8 cellular contexts compared by ENCODE assay signal in the genomic region with DNA sequence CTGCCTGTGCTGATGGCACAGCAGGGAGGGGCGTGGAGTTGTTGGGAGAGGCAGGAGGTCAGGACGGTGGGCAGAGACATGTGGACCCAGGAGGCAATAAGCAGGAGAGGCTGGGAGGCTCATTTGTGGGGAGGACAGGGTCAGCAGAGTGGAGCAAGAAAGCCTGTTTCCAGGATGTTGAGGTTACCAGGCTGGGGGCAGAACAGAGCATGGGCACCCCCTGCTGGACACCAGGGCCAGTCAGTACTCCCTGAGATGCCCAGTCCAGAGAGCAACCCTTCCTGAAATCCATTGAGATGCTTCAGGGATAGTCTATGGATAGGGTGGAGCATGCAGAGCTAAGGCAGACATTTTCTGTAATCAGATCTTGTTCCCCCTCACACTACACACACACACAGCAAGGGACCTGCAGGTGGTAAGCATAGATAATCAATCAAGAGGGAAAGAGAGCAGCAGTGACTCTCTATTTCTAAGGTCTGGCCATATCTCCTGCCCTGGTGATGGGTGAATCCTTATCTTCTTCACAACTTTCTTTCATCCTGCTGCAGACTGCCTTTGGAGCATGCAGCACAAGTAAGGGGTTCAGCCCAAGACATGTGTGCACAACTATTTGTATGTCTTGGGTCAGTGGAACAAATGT. TPM values are rescaled to one million over a fixed set of nuclear protein-coding genes. Genes with fewer than 3 reads are reported as not detected.
A peak's percentile ranks its signal among the peaks of the same experiment; 100 is the strongest.
DNase-seq lines count a peak whose midpoint lies in the region; ATAC-seq and TF ChIP-seq lines count a peak whose summit lies in the region.

No MANE protein-coding gene starts in this region.

- no peak overlapping the region for H3K27ac Mint-ChIP-seq in activated CD4-positive, alpha-beta T cell treated with anti-CD3 and anti-CD28 coated beads, Interleukin-2, amount 10 ng/mL, durations not matched to agents 24 days and 14 days
- no peak overlapping the region for H3K27ac Mint-ChIP-seq in activated CD4-positive, alpha-beta T cell treated with anti-CD3 and anti-CD28 coated beads, Interleukin-2, amount 10 ng/mL, durations not matched to agents 7 days and 5 days

- peak overlapping the region in 1 of 5 donors; percentile 62 for H3K27ac ChIP-seq in adrenal gland
- no peak overlapping the region for H3K27ac ChIP-seq in heart right ventricle
- H3K27ac ChIP-seq in psoas muscle = no peak overlapping the region

- TF ChIP-seq POLR2A in adrenal gland (IDR thresholded peaks at IDR 0.05) = no peak

- H3K36me3 ChIP-seq in adrenal gland (replicated peaks in 1 of 2) (peaks cover 0 to 36% of the 10 kb centered on the region in 2 donors), heart right ventricle (peaks cover 0 to 43% (median 0%) of the 10 kb centered on the region in 9 donors), psoas muscle (ENCODE audit: insufficient read depth in 1 of 2, low read depth in 1 of 2) (peaks cover 0 to 60% of the 10 kb centered on the region in 2 donors)

- POLR2A ChIA-PET in activated CD4-positive, alpha-beta T cell treated with anti-CD3 and anti-CD28 coated beads, Interleukin-2, amount 10 ng/mL, durations not matched to agents 7 days and 5 days (lab: Charles Lee) = no interaction called here

- intact Hi-C loops in activated CD4-positive, alpha-beta T cell treated with anti-CD3 and anti-CD28 coated beads, Interleukin-2, amount 10 ng/mL, durations not matched to agents 24 days and 14 days (cut with micrococcal nuclease) = loop anchor here (10.0 kb wide), 1 partner anchor 538 kb away; no protein-coding TSS in a partner anchor
- intact Hi-C loops in adrenal gland (cut with DNase I) (loop anchor here in 1 of 2 donors (5.0 kb wide), 1 partner anchor 530 kb away; no protein-coding TSS in a partner anchor), heart right ventricle (cut with DNase I) (loop anchor here (1.0 to 10.0 kb wide), 5 partner anchors 514 to 530 kb away; no protein-coding TSS in a partner anchor), psoas muscle (cut with DNase I) (loop anchor here (5.0 kb wide), 1 partner anchor 515 kb away; no protein-coding TSS in a partner anchor)

- H3K9me3 ChIP-seq in adrenal gland (replicated peaks in 1 of 3) = no peaks in the 10 kb centered on the region
- H3K9me3 ChIP-seq in heart right ventricle = no peaks in the 10 kb centered on the region
- H3K9me3 ChIP-seq in psoas muscle = no peaks in the 10 kb centered on the region

- H3K4me3 ChIP-seq in adrenal gland (no peak overlapping the region), heart right ventricle (no peak overlapping the region), psoas muscle (no peak overlapping the region)

- H3K4me1 ChIP-seq in adrenal gland (replicated peaks in 1 of 2) (no peaks in the 10 kb centered on the region), heart right ventricle (peaks cover 4 to 33% (median 18%) of the 10 kb centered on the region in 9 donors), psoas muscle (peaks cover 18% of the 10 kb centered on the region)

- H3K9me3 Mint-ChIP-seq in activated CD4-positive, alpha-beta T cell treated with anti-CD3 and anti-CD28 coated beads, Interleukin-2, amount 10 ng/mL, durations not matched to agents 24 days and 14 days = no peaks in the 10 kb centered on the region
- H3K9me3 Mint-ChIP-seq in activated CD4-positive, alpha-beta T cell treated with anti-CD3 and anti-CD28 coated beads, Interleukin-2, amount 10 ng/mL, durations not matched to agents 7 days and 5 days = no peaks in the 10 kb centered on the region

- no peaks in the 10 kb centered on the region for H3K27me3 ChIP-seq in adrenal gland
- H3K27me3 ChIP-seq in heart right ventricle = no peaks in the 10 kb centered on the region
- no peaks in the 10 kb centered on the region for H3K27me3 ChIP-seq in psoas muscle (ENCODE audit: insufficient read depth in 3 of 3, low read length in 2 of 3)

- no peak overlapping the region for H3K4me3 Mint-ChIP-seq in activated CD4-positive, alpha-beta T cell treated with anti-CD3 and anti-CD28 coated beads, Interleukin-2, amount 10 ng/mL, durations not matched to agents 24 days and 14 days
- no peak overlapping the region for H3K4me3 Mint-ChIP-seq in activated CD4-positive, alpha-beta T cell treated with anti-CD3 and anti-CD28 coated beads, Interleukin-2, amount 10 ng/mL, durations not matched to agents 7 days and 5 days

- H3K27me3 Mint-ChIP-seq in activated CD4-positive, alpha-beta T cell treated with anti-CD3 and anti-CD28 coated beads, Interleukin-2, amount 10 ng/mL, durations not matched to agents 24 days and 14 days = peaks cover 9% of the 10 kb centered on the region
- H3K27me3 Mint-ChIP-seq in activated CD4-positive, alpha-beta T cell treated with anti-CD3 and anti-CD28 coated beads, Interleukin-2, amount 10 ng/mL, durations not matched to agents 7 days and 5 days = peaks cover 5% of the 10 kb centered on the region

- ATAC-seq in heart right ventricle = peak; percentile 31 to 76 (median 68)
- peak; percentile 56 to 68 (median 64) for ATAC-seq in psoas muscle
- ATAC-seq in HG03095 (IDR thresholded peaks at IDR 0.05; ENCODE audit: unreplicated experiment) = no peak

- H3K4me1 Mint-ChIP-seq in activated CD4-positive, alpha-beta T cell treated with anti-CD3 and anti-CD28 coated beads, Interleukin-2, amount 10 ng/mL, durations not matched to agents 24 days and 14 days = no peaks in the 10 kb centered on the region
- H3K4me1 Mint-ChIP-seq in activated CD4-positive, alpha-beta T cell treated with anti-CD3 and anti-CD28 coated beads, Interleukin-2, amount 10 ng/mL, durations not matched to agents 7 days and 5 days = no peaks in the 10 kb centered on the region

- TF ChIP-seq CTCF in adrenal gland (IDR thresholded peaks at IDR 0.05) (peak; percentile 52 to 80 (median 74)), heart right ventricle (IDR thresholded peaks at IDR 0.05) (peak; percentile 50 to 77 (median 75)), psoas muscle (IDR thresholded peaks at IDR 0.05) (peak; percentile 71)

- DNase-seq in activated CD4-positive, alpha-beta T cell treated with anti-CD3 and anti-CD28 coated beads, Interleukin-2, amount 10 ng/mL, durations not matched to agents 24 days and 14 days = peak; percentile 62
- no peak for DNase-seq in activated CD4-positive, alpha-beta T cell treated with anti-CD3 and anti-CD28 coated beads, Interleukin-2, amount 10 ng/mL, durations not matched to agents 7 days and 5 days
- DNase-seq in NAMALWA (ENCODE audit: low spot score) (peak; percentile 31), adrenal gland (peak; percentile 64 to 86 (median 74)), heart right ventricle (peak; percentile 55 to 72), psoas muscle (peak; percentile 67 to 81)
- no peak for DNase-seq in activated CD4-positive, CD25-positive, alpha-beta regulatory T cell treated with anti-CD3 and anti-CD28 coated beads, Interleukin-2, amount 50 U/mL, for 72 hours

- WGBS in adrenal gland, 4 donors = 58 to 90% (median 61%) methylated on average over 2 of the region's 2 CpGs
- WGBS in heart right ventricle, 2 donors = 52 to 57% methylated on average over 2 of the region's 2 CpGs
- WGBS in psoas muscle, 3 donors = 46 to 56% (median 48%) methylated on average over 2 of the region's 2 CpGs

- H3K36me3 Mint-ChIP-seq in activated CD4-positive, alpha-beta T cell treated with anti-CD3 and anti-CD28 coated beads, Interleukin-2, amount 10 ng/mL, durations not matched to agents 24 days and 14 days (ENCODE audit: low read depth) = no peaks in the 10 kb centered on the region
- no peaks in the 10 kb centered on the region for H3K36me3 Mint-ChIP-seq in activated CD4-positive, alpha-beta T cell treated with anti-CD3 and anti-CD28 coated beads, Interleukin-2, amount 10 ng/mL, durations not matched to agents 7 days and 5 days (ENCODE audit: low read depth)

- CTCF ChIA-PET in activated CD4-positive, alpha-beta T cell treated with anti-CD3 and anti-CD28 coated beads, Interleukin-2, amount 10 ng/mL, durations not matched to agents 7 days and 5 days (lab: Charles Lee) = interaction anchor here (0.7 to 1.3 kb wide), 2 partner anchors 9 to 33 kb away, joined by 3 read pairs; no protein-coding TSS in a partner anchor

RNA-seq across cellular contexts. Expression of a gene that starts 41.7 kb away (rescaled TPM):
- total RNA-seq in activated CD4-positive, alpha-beta T cell treated with anti-CD3 and anti-CD28 coated beads, Interleukin-2, amount 10 ng/mL, durations not matched to agents 24 days and 14 days = 0.69 and 0.96 TPM in 2 replicates
- total RNA-seq in activated CD4-positive, alpha-beta T cell treated with anti-CD3 and anti-CD28 coated beads, Interleukin-2, amount 10 ng/mL, durations not matched to agents 7 days and 5 days = 1 to 10 TPM; 1.7 to 1.8 TPM
- 10 to 100 TPM; 24.3 to 41.4 (median 28.1) TPM for total RNA-seq in adrenal gland
- 10 to 100 TPM; 10.2 to 22.7 (median 15.4) TPM for polyA plus RNA-seq in adrenal gland
- 10 to 100 TPM; 15.9 to 40.0 (median 20.9) TPM for total RNA-seq in heart right ventricle
- 10 to 100 TPM; 17.4 to 22.8 TPM for polyA plus RNA-seq in heart right ventricle
- total RNA-seq in psoas muscle = 10 to 100 TPM; 24.2 to 44.2 (median 36.4) TPM
- 10 to 100 TPM; 17.3 to 32.5 (median 17.4) TPM for polyA plus RNA-seq in psoas muscle

Comparison
In these comparisons a context has a peak if more than half of its experiments do, and no peak if none do; other contexts are left out.
1. DNase-seq: peak in activated CD4-positive, alpha-beta T cell treated with anti-CD3 and anti-CD28 coated beads, Interleukin-2, amount 10 ng/mL, durations not matched to agents 24 days and 14 days (single experiment), NAMALWA (single experiment), adrenal gland (7 of 7), heart right ventricle (2 of 2) and psoas muscle (2 of 2); none in activated CD4-positive, alpha-beta T cell treated with anti-CD3 and anti-CD28 coated beads, Interleukin-2, amount 10 ng/mL, durations not matched to agents 7 days and 5 days (single experiment) and activated CD4-positive, CD25-positive, alpha-beta regulatory T cell treated with anti-CD3 and anti-CD28 coated beads, Interleukin-2, amount 50 U/mL, for 72 hours (single experiment).
2. Peak in every context shown above with its lines, with median percentiles within 50 percentile points of each other: CTCF ChIP-seq.